Comparison of ENCODE assay signal across 8 cellular contexts in genomic region chr19:40802300-40803169, GRCh38. TPM values are rescaled to one million over a fixed set of nuclear protein-coding genes. Genes with fewer than 3 reads are reported as not detected.
DNase-seq lines count a peak whose midpoint lies in the region; ATAC-seq and TF ChIP-seq lines count a peak whose summit lies in the region.

No MANE protein-coding gene starts in this region.

- H2BK15ac ChIP-seq in neuronal stem cell (ENCODE audit: low read length), result no peak overlapping the region

- H3K23ac ChIP-seq in neuronal stem cell (ENCODE audit: low read depth, low read length, poor library complexity), result peak overlapping the region; percentile 29

- H3K27me3 Mint-ChIP-seq in CD8-positive, alpha-beta T cell (ENCODE audit: low read depth), result no peaks in the 10 kb centered on the region

- no peaks in the 10 kb centered on the region for H3K27me3 ChIP-seq in CD8-positive, alpha-beta T cell (ENCODE audit: insufficient read depth, low read length)
- H3K27me3 ChIP-seq in Peyer's patch, result no peaks in the 10 kb centered on the region
- H3K27me3 ChIP-seq in neuronal stem cell (ENCODE audit: control insufficient read depth in 3 of 3, insufficient read depth in 3 of 3, low read depth in 1 of 3, low read length in 3 of 3), result no peaks in the 10 kb centered on the region

- H3K36me3 ChIP-seq in CD8-positive, alpha-beta T cell (ENCODE audit: insufficient read depth, low read length), result peaks cover 4% of the 10 kb centered on the region
- peaks cover 0 to 19% (median 0%) of the 10 kb centered on the region in 3 donors for H3K36me3 ChIP-seq in Peyer's patch
- peaks cover 32 to 70% of the 10 kb centered on the region in 2 donors for H3K36me3 ChIP-seq in neuronal stem cell (replicated peaks in 1 of 2; ENCODE audit: control insufficient read depth in 2 of 2, insufficient read depth in 2 of 2, low read length in 2 of 2)

- no peaks in the 10 kb centered on the region for H3K9me3 Mint-ChIP-seq in CD8-positive, alpha-beta T cell

- no CpG with 5 or more reads among the region's 11 CpGs for WGBS in neuronal stem cell (ENCODE audit: extremely low coverage in 2 of 2, insufficient read length in 2 of 2, insufficient replicate concordance in 1 of 2), 2 donors

- H3K4me1 ChIP-seq in CD8-positive, alpha-beta T cell (ENCODE audit: insufficient read depth, low read length), result peaks cover 84% of the 10 kb centered on the region
- H3K4me1 ChIP-seq in Peyer's patch (peaks cover 31 to 82% (median 71%) of the 10 kb centered on the region in 4 donors), neuronal stem cell (ENCODE audit: control insufficient read depth in 2 of 2, insufficient read depth in 1 of 2, low read depth in 1 of 2, low read length in 2 of 2) (peaks cover 47 to 58% of the 10 kb centered on the region in 2 donors)

- H2AFZ ChIP-seq in neuronal stem cell (ENCODE audit: low read length), result no peak overlapping the region

- H2BK12ac ChIP-seq in neuronal stem cell (ENCODE audit: low read length), result no peak overlapping the region

- H2AK5ac ChIP-seq in neuronal stem cell (ENCODE audit: low read depth, low read length), result no peak overlapping the region

- POLR2A ChIA-PET in CD8-positive, alpha-beta T cell (lab: Charles Lee), result interaction anchor here (1.3 to 6.3 kb wide), 3 partner anchors 9 to 48 kb away, joined by 3 to 61 read pairs (median 8); partner anchors contain the start of gene RAB4B

- no peaks in the 10 kb centered on the region for H3K9me3 ChIP-seq in CD8-positive, alpha-beta T cell (ENCODE audit: low read length)
- no peaks in the 10 kb centered on the region for H3K9me3 ChIP-seq in Peyer's patch
- no peaks in the 10 kb centered on the region for H3K9me3 ChIP-seq in neuronal stem cell (replicated peaks in 1 of 2; ENCODE audit: control insufficient read depth in 2 of 2, insufficient read depth in 1 of 2, low read depth in 1 of 2, low read length in 2 of 2)

- TF ChIP-seq POLR2A in Peyer's patch (IDR thresholded peaks at IDR 0.05), result no peak

- CTCF ChIA-PET in CD8-positive, alpha-beta T cell (lab: Charles Lee), result interaction anchor here (1.2 to 6.1 kb wide), 4 partner anchors 9 to 47 kb away, joined by 3 to 37 read pairs (median 10); partner anchors contain the start of gene RAB4B

- no peak overlapping the region for H4K91ac ChIP-seq in neuronal stem cell (ENCODE audit: low read depth, low read length, poor library complexity)

- H3K4me3 Mint-ChIP-seq in CD8-positive, alpha-beta T cell, result peak overlapping the region; percentile 92

- no peak overlapping the region for H4K8ac ChIP-seq in neuronal stem cell (ENCODE audit: low read depth, low read length)

- H3K4me1 Mint-ChIP-seq in CD8-positive, alpha-beta T cell (ENCODE audit: low read depth), result peaks cover 87% of the 10 kb centered on the region

- no peak overlapping the region for H2BK120ac ChIP-seq in neuronal stem cell (ENCODE audit: low read depth, low read length)

- DNase-seq in CD8-positive, alpha-beta T cell, result no peak
- DNase-seq in Peyer's patch, result peak; percentile 50 to 76 (median 74)
- peak; percentile 30 for DNase-seq in epithelial cell of esophagus (ENCODE audit: low read depth)
- no peak for DNase-seq in neuronal stem cell (ENCODE audit: low spot score)
- no peak for DNase-seq in NCI-H2029 (lab: John Stamatoyannopoulos, UW)
- no peak for DNase-seq in EL

- peak overlapping the region; percentile 78 for H3K9ac ChIP-seq in neuronal stem cell (ENCODE audit: low read depth, low read length, poor library complexity)

- H3K4me3 ChIP-seq in CD8-positive, alpha-beta T cell (ENCODE audit: low read depth, low read length), result peak overlapping the region; percentile 56
- peak overlapping the region in 3 of 4 donors; percentile 21 to 31 (median 28) for H3K4me3 ChIP-seq in Peyer's patch
- no peak overlapping the region for H3K4me3 ChIP-seq in epithelial cell of esophagus (ENCODE audit: low read length)
- peak overlapping the region in 1 of 2 donors; percentile 11 for H3K4me3 ChIP-seq in neuronal stem cell (ENCODE audit: low read length in 2 of 2)

- peak overlapping the region; percentile 2 for H2BK5ac ChIP-seq in neuronal stem cell (ENCODE audit: low read length)

- no peak overlapping the region for H3K4me2 ChIP-seq in neuronal stem cell (ENCODE audit: insufficient read depth, low read length, poor library complexity, severe bottlenecking)

- peak overlapping the region; percentile 66 for H3K27ac ChIP-seq in CD8-positive, alpha-beta T cell (ENCODE audit: low read depth, low read length)
- peak overlapping the region; percentile 70 to 98 (median 78) for H3K27ac ChIP-seq in Peyer's patch
- no peak overlapping the region for H3K27ac ChIP-seq in neuronal stem cell (replicated peaks; ENCODE audit: low read length)

- peaks cover 50% of the 10 kb centered on the region for H3K36me3 Mint-ChIP-seq in CD8-positive, alpha-beta T cell

- no peak overlapping the region for H3K4ac ChIP-seq in neuronal stem cell (ENCODE audit: low read length)

- no peak overlapping the region for H3K14ac ChIP-seq in neuronal stem cell (ENCODE audit: low read length)

- peaks cover 33% of the 10 kb centered on the region for H3K79me1 ChIP-seq in neuronal stem cell (ENCODE audit: low read depth, low read length)

- intact Hi-C loops in CD8-positive, alpha-beta T cell (cut with DNase I, micrococcal nuclease), result loop anchor here in 1 of 2 experiments (1.0 to 2.0 kb wide), 2 partner anchors 52 to 454 kb away; partner anchors contain the start of genes ACTMAP, C19orf47 and PLD3

- H3K18ac ChIP-seq in neuronal stem cell (ENCODE audit: low read length), result no peak overlapping the region

- H3K27ac Mint-ChIP-seq in CD8-positive, alpha-beta T cell, result peak overlapping the region; percentile 99

- TF ChIP-seq CTCF in CD8-positive, alpha-beta T cell (IDR thresholded peaks at IDR 0.05), result no peak
- TF ChIP-seq CTCF in Peyer's patch (IDR thresholded peaks at IDR 0.05) (no peak), epithelial cell of esophagus (IDR thresholded peaks at IDR 0.05; ENCODE audit: insufficient read depth, low read depth, low read length, missing control alignments) (no peak)

- ATAC-seq in CD8-positive, alpha-beta T cell, result no peak
- ATAC-seq in GM21825 (IDR thresholded peaks at IDR 0.05; ENCODE audit: unreplicated experiment) (no peak), GM21786 (IDR thresholded peaks at IDR 0.05; ENCODE audit: unreplicated experiment) (no peak)

RNA-seq across cellular contexts. Expression of gene EGLN2, which starts 3.5 kb away (rescaled TPM):
- total RNA-seq in CD8-positive, alpha-beta T cell, result 100 to 1,000 TPM; 137 to 138 TPM
- 10 to 100 TPM; 75.8 to 96.6 (median 88.1) TPM for total RNA-seq in Peyer's patch
- 66.3 TPM for polyA plus RNA-seq in neuronal stem cell (2013, experiment 1 of 2)
- polyA plus RNA-seq in neuronal stem cell (2013, experiment 2 of 2), result 59.8 TPM

RNA-seq across cellular contexts. Expression of gene RAB4B, which starts 24.5 kb away (rescaled TPM):
- 10 to 100 TPM; 19.9 to 21.3 TPM for total RNA-seq in CD8-positive, alpha-beta T cell
- 10 to 100 TPM; 14.9 to 71.2 (median 51.3) TPM for total RNA-seq in Peyer's patch
- 15.1 TPM for polyA plus RNA-seq in neuronal stem cell (2013, experiment 1 of 2)
- 14.9 TPM for polyA plus RNA-seq in neuronal stem cell (2013, experiment 2 of 2)

RNA-seq across cellular contexts. Expression of gene MIA, which starts 27.2 kb away (rescaled TPM):
- not detected for total RNA-seq in CD8-positive, alpha-beta T cell
- total RNA-seq in Peyer's patch, result 1 to 10 TPM in 1 of 4 donors, not detected in 3; 4.0 TPM
- 0.15 TPM for polyA plus RNA-seq in neuronal stem cell (2013, experiment 1 of 2)
- polyA plus RNA-seq in neuronal stem cell (2013, experiment 2 of 2), result 0.32 TPM

RNA-seq across cellular contexts. Expression of gene CYP2A6, which starts 47.7 kb away (rescaled TPM):
- not detected for total RNA-seq in CD8-positive, alpha-beta T cell
- total RNA-seq in Peyer's patch, result not detected
- polyA plus RNA-seq in neuronal stem cell (2013, experiment 1 of 2), result 0.07 TPM
- polyA plus RNA-seq in neuronal stem cell (2013, experiment 2 of 2), result 0.03 TPM

RNA-seq across cellular contexts. Expression of gene SNRPA, which starts 51.5 kb away (rescaled TPM):
- 10 to 100 TPM; 68.3 to 88.2 TPM for total RNA-seq in CD8-positive, alpha-beta T cell
- 100 to 1,000 TPM in 1 of 4 donors, 10 to 100 TPM in 3; 44.5 to 104 (median 72.1) TPM for total RNA-seq in Peyer's patch
- 346 TPM for polyA plus RNA-seq in neuronal stem cell (2013, experiment 1 of 2)
- polyA plus RNA-seq in neuronal stem cell (2013, experiment 2 of 2), result 347 TPM

Comparison
In these comparisons a context has a peak if more than half of its experiments do, and no peak if none do; other contexts are left out.
1. DNase-seq: peak in Peyer's patch (3 of 3) and epithelial cell of esophagus (single experiment); none in CD8-positive, alpha-beta T cell (0 of 7), neuronal stem cell (single experiment), NCI-H2029 (single experiment) and EL (single experiment).